Comparison of ENCODE assay signal across 18 cellular contexts in genomic region chr1:167578935-167579521, GRCh38. TPM values are rescaled to one million over a fixed set of nuclear protein-coding genes. Genes with fewer than 3 reads are reported as not detected.
DNase-seq lines count a peak whose midpoint lies in the region; ATAC-seq, FAIRE-seq and TF ChIP-seq lines count a peak whose summit lies in the region.
"Had no signal": no experiment of that assay in that cellular context is flagged by ENCODE, and none has a peak within 500 bp of the region (broad histone marks: within the 10 kb centered on the region; RNA-seq: fewer than 3 reads in every experiment).

No MANE protein-coding gene starts in this region.

- H3K27me3 ChIP-seq in mammary epithelial cell (ENCODE audit: insufficient read depth, low read length) (no peaks in the 10 kb centered on the region), breast epithelium (no peaks in the 10 kb centered on the region), keratinocyte (ENCODE audit: control insufficient read depth, extremely low read depth, insufficient read depth, low read length) (no peaks in the 10 kb centered on the region), prostate gland (replicated peaks; ENCODE audit: insufficient read depth) (no peaks in the 10 kb centered on the region)
- H3K27me3 ChIP-seq: BLaER1 had no signal

- no peak overlapping the region for H3K4me2 ChIP-seq in mammary epithelial cell (ENCODE audit: insufficient read depth, low read depth, low read length)
- H3K4me2 ChIP-seq in keratinocyte (ENCODE audit: control insufficient read depth, extremely low read depth, insufficient read depth, low read depth, low read length): no peak overlapping the region
- H3K4me2 ChIP-seq: BLaER1 had no signal

- CTCF ChIA-PET in mammary epithelial cell (lab: Charles Lee; ENCODE audit: low non-redundant PET) (no interaction called here), WTC11 (lab: Charles Lee) (interaction anchor here (0.5 to 1.9 kb wide), 3 partner anchors 39 to 137 kb away, joined by 3 to 9 read pairs (median 4); no protein-coding TSS in a partner anchor)

- ATAC-seq in WTC11 (peak; percentile 94), GM21786 (IDR thresholded peaks at IDR 0.05; ENCODE audit: unreplicated experiment) (no peak)

- POLR2A ChIA-PET in WTC11 (lab: Charles Lee): no interaction called here

- no peak overlapping the region for H3K4me3 Mint-ChIP-seq in WTC11
- H3K4me3 Mint-ChIP-seq: CD8-positive, alpha-beta memory T cell; H9 had no signal

- H3K9me1 ChIP-seq in keratinocyte (ENCODE audit: control insufficient read depth, extremely low read depth, insufficient read depth, low read length): no peaks in the 10 kb centered on the region

- no peak for DNase-seq in mammary epithelial cell
- DNase-seq in breast epithelium (ENCODE audit: low spot score in 2 of 2): no peak
- DNase-seq in WTC11 (ENCODE audit: low spot score): no peak
- DNase-seq in keratinocyte (ENCODE audit: low read depth, low spot score): no peak
- DNase-seq in posterior cingulate gyrus: no peak
- no peak for DNase-seq in prostate gland (ENCODE audit: low spot score)
- DNase-seq: 8988T; AML-193; Caco-2; CD8-positive, alpha-beta memory T cell; DND-41; GF-D8; GM23248; H9; IMR-90; KG1 had no signal

- TF ChIP-seq POLR2A in breast epithelium (IDR thresholded peaks at IDR 0.05) (no peak), prostate gland (IDR thresholded peaks at IDR 0.05) (no peak)

- peaks cover 6% of the 10 kb centered on the region for H3K9me3 Mint-ChIP-seq in WTC11
- H3K9me3 Mint-ChIP-seq: CD8-positive, alpha-beta memory T cell had no signal

- H3K36me3 Mint-ChIP-seq in WTC11: no peaks in the 10 kb centered on the region

- no peaks in the 10 kb centered on the region for H3K27me3 Mint-ChIP-seq in WTC11 (ENCODE audit: low read depth)

- H3K9me3 ChIP-seq in mammary epithelial cell (replicated peaks; ENCODE audit: insufficient read depth, low read length): no peaks in the 10 kb centered on the region
- H3K9me3 ChIP-seq in breast epithelium: no peaks in the 10 kb centered on the region
- no peaks in the 10 kb centered on the region for H3K9me3 ChIP-seq in keratinocyte (ENCODE audit: control insufficient read depth, low read depth, low read length)
- no peaks in the 10 kb centered on the region for H3K9me3 ChIP-seq in prostate gland
- H3K9me3 ChIP-seq: Caco-2 had no signal

- H4K20me1 ChIP-seq in mammary epithelial cell (ENCODE audit: insufficient read depth, low read length): no peaks in the 10 kb centered on the region
- H4K20me1 ChIP-seq in keratinocyte (ENCODE audit: control insufficient read depth, extremely low read depth, insufficient read depth, low read length): no peaks in the 10 kb centered on the region
- H4K20me1 ChIP-seq: BLaER1 had no signal

- H3K27ac ChIP-seq in mammary epithelial cell (ENCODE audit: insufficient read depth, low read depth, low read length) (no peak overlapping the region), breast epithelium (no peak overlapping the region), keratinocyte (ENCODE audit: control insufficient read depth, insufficient read depth, low read length) (no peak overlapping the region), prostate gland (no peak overlapping the region)
- H3K27ac ChIP-seq: BLaER1, GM23248 had no signal

- H3K9ac ChIP-seq in mammary epithelial cell (ENCODE audit: insufficient read depth, low read length): no peak overlapping the region
- H3K9ac ChIP-seq in keratinocyte (ENCODE audit: control insufficient read depth, extremely low read depth, insufficient read depth, low read length): no peak overlapping the region
- H3K9ac ChIP-seq: BLaER1, GM23248 had no signal

- FAIRE-seq in keratinocyte (lab: Jason Lieb, UNC): peak; percentile 49

- no TSS peak for BruUV-seq in mammary epithelial cell (replicated peaks; lab: Mats Ljungman, UMichigan)

- no peak overlapping the region for H3K27ac Mint-ChIP-seq in WTC11
- H3K27ac Mint-ChIP-seq: CD8-positive, alpha-beta memory T cell; H9 had no signal

- TF ChIP-seq CTCF in mammary epithelial cell (conservative IDR thresholded peaks at IDR 0.05 in 1 of 2, IDR thresholded peaks at IDR 0.05 in 1 of 2; ENCODE audit: extremely low read depth in 1 of 2, insufficient read depth in 1 of 2, low read depth in 1 of 2, low read length in 2 of 2) (no peak), breast epithelium (IDR thresholded peaks at IDR 0.05) (no peak), WTC11 (IDR thresholded peaks at IDR 0.05) (no peak), keratinocyte (optimal IDR thresholded peaks at IDR 0.05 in 1 of 3, IDR thresholded peaks at IDR 0.05 in 1 of 3, conservative IDR thresholded peaks at IDR 0.05 in 1 of 3; ENCODE audit: extremely low read depth in 1 of 3, insufficient read depth in 2 of 3, low read length in 3 of 3) (no peak), prostate gland (IDR thresholded peaks at IDR 0.05) (no peak)

- H3K4me3 ChIP-seq in mammary epithelial cell (replicated peaks in 1 of 3; ENCODE audit: insufficient read depth in 1 of 3, low read depth in 2 of 3, low read length in 3 of 3) (no peak overlapping the region), breast epithelium (no peak overlapping the region), keratinocyte (ENCODE audit: control insufficient read depth in 2 of 3, extremely low read depth in 1 of 3, insufficient read depth in 2 of 3, low read depth in 1 of 3, low read length in 3 of 3) (no peak overlapping the region), prostate gland (no peak overlapping the region)
- H3K4me3 ChIP-seq: BLaER1, GM23248 had no signal

- in situ Hi-C loops in mammary epithelial cell (cut with MboI; ENCODE audit: low sequenced_read_pairs in 2 of 2): no loop called here

- dilution Hi-C loops in mammary epithelial cell (cut with HindIII; ENCODE audit: low sequenced_read_pairs): no loop called here
- dilution Hi-C loops in keratinocyte (cut with MboI; ENCODE audit: extremely low pct_ligation_motif_present, low sequenced_read_pairs): no loop called here

- peak overlapping the region; percentile 16 for H2AFZ ChIP-seq in mammary epithelial cell (ENCODE audit: low read depth, low read length)
- no peak overlapping the region for H2AFZ ChIP-seq in keratinocyte (ENCODE audit: control insufficient read depth, low read length)
- H2AFZ ChIP-seq: GM23248 had no signal

- H3K36me3 ChIP-seq in mammary epithelial cell (ENCODE audit: insufficient read depth, low read length): no peaks in the 10 kb centered on the region
- no peaks in the 10 kb centered on the region for H3K36me3 ChIP-seq in breast epithelium
- H3K36me3 ChIP-seq in keratinocyte (ENCODE audit: control insufficient read depth in 2 of 2, extremely low read depth in 1 of 2, insufficient read depth in 2 of 2, low read length in 2 of 2): no peaks in the 10 kb centered on the region
- no peaks in the 10 kb centered on the region for H3K36me3 ChIP-seq in prostate gland
- H3K36me3 ChIP-seq: BLaER1 had no signal

- peaks cover 6% of the 10 kb centered on the region for H3K4me1 Mint-ChIP-seq in WTC11
- H3K4me1 Mint-ChIP-seq: CD8-positive, alpha-beta memory T cell; H9 had no signal

- no peaks in the 10 kb centered on the region for H3K4me1 ChIP-seq in mammary epithelial cell (ENCODE audit: insufficient read depth, low read length)
- no peaks in the 10 kb centered on the region for H3K4me1 ChIP-seq in breast epithelium
- H3K4me1 ChIP-seq in keratinocyte (ENCODE audit: control insufficient read depth, extremely low read depth, insufficient read depth, low read length): no peaks in the 10 kb centered on the region
- H3K4me1 ChIP-seq in prostate gland (replicated peaks): no peaks in the 10 kb centered on the region
- H3K4me1 ChIP-seq: Caco-2 had no signal

- intact Hi-C loops in mammary epithelial cell (cut with micrococcal nuclease) (no loop called here), breast epithelium (cut with DNase I; ENCODE audit: low total_unique reads) (no loop called here), posterior cingulate gyrus (cut with DNase I) (no loop called here), prostate gland (cut with DNase I) (no loop called here)

- H3K79me2 ChIP-seq in mammary epithelial cell (ENCODE audit: insufficient read depth, low read length) (no peaks in the 10 kb centered on the region), keratinocyte (ENCODE audit: control insufficient read depth, insufficient read depth, low read length) (no peaks in the 10 kb centered on the region)

- 88% methylated on average over 2 of the region's 2 CpGs for WGBS in mammary epithelial cell (ENCODE audit: low coverage, missing lambda C conversion rate)
- WGBS in prostate gland: 78% methylated on average over 2 of the region's 2 CpGs

TF ChIP-seq in WTC11, 78 proteins besides CTCF, POLR2A, EP300 and RAD21 (continues in another document):
- TF ChIP-seq NR2C2 (CRISPR knock-in tag; IDR thresholded peaks at IDR 0.05) (no peak), JUN (CRISPR knock-in tag; IDR thresholded peaks at IDR 0.05) (no peak)

RNA-seq across cellular contexts. Expression of gene CREG1, which starts 25.5 kb away (rescaled TPM):
- 100 to 1,000 TPM; 105 to 242 TPM for total RNA-seq in mammary epithelial cell
- 179 TPM for polyA plus RNA-seq in mammary epithelial cell
- polyA minus RNA-seq in mammary epithelial cell: 66.8 TPM
- 100 to 1,000 TPM; 156 to 444 (median 190) TPM for total RNA-seq in breast epithelium
- total RNA-seq in WTC11 (2021): 21.0 to 24.7 TPM (median 21.7 TPM) in 3 replicates
- polyA plus RNA-seq in keratinocyte: 41.6 to 68.8 TPM (median 48.9 TPM) in 3 replicates
- polyA plus RNA-seq in keratinocyte (2011; ENCODE audit: low read depth): 35.7 TPM
- polyA plus RNA-seq in keratinocyte (2011; cell fraction: cytosol; rRNA removed): 41.8 and 76.7 TPM in 2 replicates
- 39.4 and 45.8 TPM in 2 replicates for polyA plus RNA-seq in keratinocyte (2011; cell fraction: nucleus; rRNA removed)
- polyA plus RNA-seq in keratinocyte (2012; ENCODE audit: low replicate concordance): 26.0 and 101 TPM in 2 replicates
- 3.8 to 20.9 TPM (median 11.7 TPM) in 3 replicates for polyA minus RNA-seq in keratinocyte
- 36.4 TPM for polyA minus RNA-seq in keratinocyte (2011; cell fraction: cytosol; rRNA and poly(A)+ RNA removed)
- 18.3 and 19.5 TPM in 2 replicates for polyA minus RNA-seq in keratinocyte (2011; cell fraction: nucleus; rRNA and poly(A)+ RNA removed)
- 100 to 1,000 TPM; 132 to 204 TPM for total RNA-seq in prostate gland

RNA-seq across cellular contexts. Expression of gene RCSD1, which starts 51.0 kb away (rescaled TPM):
- total RNA-seq in mammary epithelial cell (1 to 10 TPM in 1 of 2 donors, under 1 TPM in 1; 0.82 to 4.0 TPM), breast epithelium (10 to 100 TPM; 11.5 to 29.0 (median 12.0) TPM), WTC11 (2021) (0.23 to 0.71 TPM (median 0.50 TPM) in 3 replicates), prostate gland (10 to 100 TPM in 1 of 2 donors, 1 to 10 TPM in 1; 2.8 to 13.8 TPM)
- polyA plus RNA-seq in mammary epithelial cell (3.1 TPM), keratinocyte (0.03 to 0.04 TPM (median 0.03 TPM) in 3 replicates)
- polyA minus RNA-seq in mammary epithelial cell (not detected), keratinocyte (0.07 TPM in 1 of 3 replicates, not detected in the others)
- polyA plus RNA-seq in keratinocyte (2011; ENCODE audit: low read depth): 0.65 TPM
- 0.06 and 0.12 TPM in 2 replicates for polyA plus RNA-seq in keratinocyte (2011; cell fraction: cytosol; rRNA removed)
- 0.05 and 0.08 TPM in 2 replicates for polyA plus RNA-seq in keratinocyte (2011; cell fraction: nucleus; rRNA removed)
- 0.07 TPM in 1 of 2 replicates, not detected in the other for polyA plus RNA-seq in keratinocyte (2012; ENCODE audit: low replicate concordance)
- polyA minus RNA-seq in keratinocyte (2011; cell fraction: cytosol; rRNA and poly(A)+ RNA removed): not detected
- 0.31 TPM in 1 of 2 replicates, not detected in the other for polyA minus RNA-seq in keratinocyte (2011; cell fraction: nucleus; rRNA and poly(A)+ RNA removed)
- total RNA-seq: Caco-2, IMR-90 had no signal
